Comparison of ENCODE assay signal across 11 cellular contexts in the genomic region with DNA sequence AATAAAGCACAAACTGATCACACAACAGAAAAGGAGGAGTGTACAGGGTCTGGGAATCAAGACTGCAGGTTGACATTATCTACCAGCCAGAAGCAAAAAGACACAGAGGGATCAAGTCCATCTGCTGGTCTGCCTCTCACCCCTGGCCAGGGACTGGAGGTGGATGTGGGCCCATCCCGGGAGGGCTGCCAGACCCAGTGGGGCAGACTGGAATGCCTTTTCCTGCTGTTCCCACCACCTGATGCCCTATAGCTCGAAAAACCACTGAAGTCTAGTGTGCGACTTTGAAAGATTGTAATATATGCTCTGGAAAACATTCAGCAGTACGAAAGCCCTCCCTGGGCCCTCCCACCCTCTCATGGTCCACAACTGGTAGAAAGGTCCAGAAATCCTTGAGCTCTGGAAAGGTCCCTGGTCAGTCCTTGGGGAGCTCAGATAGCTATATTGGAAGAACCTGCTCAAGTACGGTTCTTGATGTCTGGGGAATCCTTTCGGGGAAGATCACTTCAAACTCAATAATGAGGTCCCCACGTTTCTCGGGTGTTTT. TPM values are rescaled to one million over a fixed set of nuclear protein-coding genes. Genes with fewer than 3 reads are reported as not detected.
DNase-seq lines count a peak whose midpoint lies in the region; ATAC-seq and TF ChIP-seq lines count a peak whose summit lies in the region.
"Had no signal": no experiment of that assay in that cellular context is flagged by ENCODE, and none has a peak within 500 bp of the region (broad histone marks: within the 10 kb centered on the region; RNA-seq: fewer than 3 reads in every experiment).

No MANE protein-coding gene starts in this region.

- H3K27me3 ChIP-seq in muscle layer of colon (ENCODE audit: control insufficient read depth in 1 of 2, insufficient read depth in 2 of 2, low read length in 2 of 2) (no peaks in the 10 kb centered on the region), vagina (no peaks in the 10 kb centered on the region)

- no peaks in the 10 kb centered on the region for H3K9me3 Mint-ChIP-seq in stimulated activated naive CD8-positive, alpha-beta T cell treated with anti-CD3 and anti-CD28 coated beads, Interleukin-15, Interleukin-2, amounts not matched to agents 100 ng/mL and 50 ng/mL, for 24 hours

- H3K4me3 ChIP-seq in choroid plexus epithelial cell (ENCODE audit: low read depth, low read length) (peak overlapping the region; percentile 96), muscle layer of colon (ENCODE audit: low read depth in 1 of 2, low read length in 2 of 2) (peak overlapping the region in 1 of 2 donors; percentile 96), vagina (peak overlapping the region; percentile 70 to 91)

- peaks cover 39% of the 10 kb centered on the region for H3K36me3 Mint-ChIP-seq in stimulated activated naive CD8-positive, alpha-beta T cell treated with anti-CD3 and anti-CD28 coated beads, Interleukin-15, Interleukin-2, amounts not matched to agents 100 ng/mL and 50 ng/mL, for 24 hours (ENCODE audit: low read depth)

- peaks cover 34% of the 10 kb centered on the region for H3K36me3 ChIP-seq in muscle layer of colon (ENCODE audit: insufficient read depth, low read length)
- peaks cover 0 to 32% of the 10 kb centered on the region in 2 donors for H3K36me3 ChIP-seq in vagina

- H3K27me3 Mint-ChIP-seq in stimulated activated naive CD8-positive, alpha-beta T cell treated with anti-CD3 and anti-CD28 coated beads, Interleukin-15, Interleukin-2, amounts not matched to agents 100 ng/mL and 50 ng/mL, for 24 hours, result no peaks in the 10 kb centered on the region

- H3K4me3 Mint-ChIP-seq in stimulated activated naive CD8-positive, alpha-beta T cell treated with anti-CD3 and anti-CD28 coated beads, Interleukin-15, Interleukin-2, amounts not matched to agents 100 ng/mL and 50 ng/mL, for 24 hours, result peak overlapping the region; percentile 90

- peak overlapping the region; percentile 90 for H3K27ac Mint-ChIP-seq in stimulated activated naive CD8-positive, alpha-beta T cell treated with anti-CD3 and anti-CD28 coated beads, Interleukin-15, Interleukin-2, amounts not matched to agents 100 ng/mL and 50 ng/mL, for 24 hours

- H3K9me3 ChIP-seq in muscle layer of colon (ENCODE audit: low read length) (no peaks in the 10 kb centered on the region), vagina (no peaks in the 10 kb centered on the region)

- ATAC-seq in stimulated activated naive CD8-positive, alpha-beta T cell treated with anti-CD3 and anti-CD28 coated beads, Interleukin-15, Interleukin-2, amounts not matched to agents 100 U/mL and 50 U/mL, for 24 hours, result no peak
- ATAC-seq in GM19452 (IDR thresholded peaks at IDR 0.05; ENCODE audit: unreplicated experiment), result no peak
- ATAC-seq: activated CD4-positive, CD25-positive, alpha-beta regulatory T cell treated with anti-CD3 and anti-CD28 coated beads, Interleukin-2, amount 50 U/mL, for 24 hours had no signal

- DNase-seq in stimulated activated naive CD8-positive, alpha-beta T cell treated with anti-CD3 and anti-CD28 coated beads, Interleukin-15, Interleukin-2, amounts not matched to agents 100 U/mL and 50 U/mL, for 24 hours, result no peak
- no peak for DNase-seq in choroid plexus epithelial cell (ENCODE audit: low read depth)
- no peak for DNase-seq in vagina (ENCODE audit: extremely low spot score in 2 of 2)
- no peak for DNase-seq in DMS53 (lab: John Stamatoyannopoulos, UW)
- no peak for DNase-seq in T-helper 9 cell
- DNase-seq: NCI-H1417 treated with DMSO at 0.1 percent for 48 hours had no signal

- H3K27ac ChIP-seq in muscle layer of colon (ENCODE audit: low read depth, low read length), result no peak overlapping the region
- H3K27ac ChIP-seq in vagina, result peak overlapping the region; percentile 100

- TF ChIP-seq POLR2A in vagina (IDR thresholded peaks at IDR 0.05), result no peak

- H3K9ac ChIP-seq in muscle layer of colon (ENCODE audit: low read length), result peak overlapping the region; percentile 31

- TF ChIP-seq CTCF in choroid plexus epithelial cell (conservative IDR thresholded peaks at IDR 0.05; ENCODE audit: low read depth, low read length) (no peak), vagina (IDR thresholded peaks at IDR 0.05) (no peak)

- intact Hi-C loops in vagina (cut with DNase I), result no loop called here

- H3K4me1 ChIP-seq in muscle layer of colon (ENCODE audit: insufficient read depth, low read length) (peaks cover 19% of the 10 kb centered on the region), vagina (peaks cover 39% of the 10 kb centered on the region)

- peaks cover 56% of the 10 kb centered on the region for H3K4me1 Mint-ChIP-seq in stimulated activated naive CD8-positive, alpha-beta T cell treated with anti-CD3 and anti-CD28 coated beads, Interleukin-15, Interleukin-2, amounts not matched to agents 100 ng/mL and 50 ng/mL, for 24 hours (ENCODE audit: low read depth)

RNA-seq across cellular contexts. Expression of gene DNAJB1, which starts 2.6 kb away (rescaled TPM):
- 164 TPM for total RNA-seq in vagina

RNA-seq across cellular contexts. Expression of gene TECR, which starts 13.8 kb away (rescaled TPM):
- total RNA-seq in vagina, result 110 TPM

RNA-seq across cellular contexts. Expression of gene GIPC1, which starts 19.6 kb away (rescaled TPM):
- total RNA-seq in vagina, result 81.0 TPM

RNA-seq across cellular contexts. Expression of gene PTGER1, which starts 40.4 kb away (rescaled TPM):
- not detected for total RNA-seq in vagina
- total RNA-seq: Daoy had no signal

RNA-seq across cellular contexts. Expression of gene NDUFB7, which starts 56.3 kb away (rescaled TPM):
- 375 TPM for total RNA-seq in vagina
